In genomic region chr5:168076561-168076991, GRCh38 we compare ENCODE assay signal across 7 cellular contexts.
DNase-seq lines count a peak whose midpoint lies in the region; ATAC-seq, FAIRE-seq and TF ChIP-seq lines count a peak whose summit lies in the region.

No MANE protein-coding gene starts in this region.

- no peaks in the 10 kb centered on the region for H3K27me3 Mint-ChIP-seq in mesothelial cell of epicardium (ENCODE audit: low read depth)

- peaks cover 16% of the 10 kb centered on the region for H3K9me3 Mint-ChIP-seq in mesothelial cell of epicardium

- no peak for TF ChIP-seq CTCF in mesothelial cell of epicardium (IDR thresholded peaks at IDR 0.05; ENCODE audit: unreplicated experiment)

- DNase-seq in astrocyte of the hippocampus (ENCODE audit: low read depth, low spot score) (peak; percentile 31), mesothelial cell of epicardium (ENCODE audit: low spot score in 2 of 2, unreplicated experiment in 2 of 2) (no peak), GM19239 (ENCODE audit: insufficient read length, low spot score) (no peak), medulla oblongata (ENCODE audit: extremely low spot score) (no peak)

- ATAC-seq in GM18505 (IDR thresholded peaks at IDR 0.05; ENCODE audit: unreplicated experiment) = peak; percentile 71
- ATAC-seq in HG03442 (IDR thresholded peaks at IDR 0.05; ENCODE audit: unreplicated experiment) = peak; percentile 64
- no peak for ATAC-seq in GM21381 (IDR thresholded peaks at IDR 0.05; ENCODE audit: unreplicated experiment)

- H3K36me3 Mint-ChIP-seq in mesothelial cell of epicardium = peaks cover 11% of the 10 kb centered on the region

- no peak overlapping the region for H3K4me3 Mint-ChIP-seq in mesothelial cell of epicardium

- TF ChIP-seq POLR2A in GM18505 (IDR thresholded peaks at IDR 0.05; ENCODE audit: borderline replicate concordance, extremely low read depth, insufficient read depth, insufficient read length) = no peak

- peak overlapping the region; percentile 72 for H3K27ac Mint-ChIP-seq in mesothelial cell of epicardium

- H3K4me1 Mint-ChIP-seq in mesothelial cell of epicardium = peaks cover 22% of the 10 kb centered on the region

- no peak for FAIRE-seq in GM19239 (lab: Jason Lieb, UNC)
